1 cellular context compared by ENCODE assay signal in genomic region chr22:38712496-38713207, GRCh38.
TF ChIP-seq lines count a peak whose summit lies in the region.

No MANE protein-coding gene starts in this region.

TF ChIP-seq in K562, 482 proteins besides CTCF, POLR2A, EP300 and RAD21:
- TF ChIP-seq ZNF124 (CRISPR knock-in tag; IDR thresholded peaks at IDR 0.05), result no peak
- no peak for TF ChIP-seq FOSL1 (tag; conservative IDR thresholded peaks at IDR 0.05)
- TF ChIP-seq ZBTB11 (CRISPR knock-in tag; IDR thresholded peaks at IDR 0.05), result no peak
- no peak for TF ChIP-seq HDAC1 (IDR thresholded peaks at IDR 0.05)
